In genomic region chr10:33273295-33274002, GRCh38 we compare ENCODE assay signal across 1 cellular context.
TF ChIP-seq lines count a peak whose summit lies in the region.

No MANE protein-coding gene starts in this region.

TF ChIP-seq in HepG2, 621 proteins besides CTCF, POLR2A, EP300 and RAD21 (continued from another document and continues in another):
- TF ChIP-seq ZNF687 (CRISPR knock-in tag; IDR thresholded peaks at IDR 0.05) = peak; percentile 62
- 0 out of 2 replicates have a peak, but pooled peaks have one; percentile 40 for TF ChIP-seq ZNF891 (CRISPR knock-in tag; IDR thresholded peaks at IDR 0.05)
- TF ChIP-seq ZNF607 (CRISPR knock-in tag; IDR thresholded peaks at IDR 0.05; ENCODE audit: borderline replicate concordance) = no peak
- no peak for TF ChIP-seq SMYD3 (CRISPR knock-in tag; IDR thresholded peaks at IDR 0.05)
- TF ChIP-seq ZNF616 (CRISPR knock-in tag; IDR thresholded peaks at IDR 0.05; ENCODE audit: low read depth) = no peak
- no peak for TF ChIP-seq ARID4A (CRISPR knock-in tag; IDR thresholded peaks at IDR 0.05; ENCODE audit: borderline replicate concordance)
- TF ChIP-seq JUND (CRISPR knock-in tag; IDR thresholded peaks at IDR 0.05) = no peak
- no peak for TF ChIP-seq XRCC5 (optimal IDR thresholded peaks at IDR 0.05; ENCODE audit: low read length)
- TF ChIP-seq ZNF138 (CRISPR knock-in tag; IDR thresholded peaks at IDR 0.05; ENCODE audit: low read depth) = no peak
- TF ChIP-seq HDAC2 (CRISPR knock-in tag; IDR thresholded peaks at IDR 0.05) = no peak
- no peak for TF ChIP-seq ZNF83 (CRISPR knock-in tag; IDR thresholded peaks at IDR 0.05; ENCODE audit: borderline replicate concordance)
- TF ChIP-seq AHDC1 (CRISPR knock-in tag; IDR thresholded peaks at IDR 0.05; ENCODE audit: borderline replicate concordance) = no peak
- 0 out of 2 replicates have a peak, but pooled peaks have one; percentile 37 for TF ChIP-seq MZF1 (CRISPR knock-in tag; IDR thresholded peaks at IDR 0.05; ENCODE audit: borderline replicate concordance)
- TF ChIP-seq LBX2 (CRISPR knock-in tag; IDR thresholded peaks at IDR 0.05; ENCODE audit: borderline replicate concordance) = no peak
- TF ChIP-seq CSRNP1 (CRISPR knock-in tag; IDR thresholded peaks at IDR 0.05) = no peak
- TF ChIP-seq PAF1 (CRISPR knock-in tag; IDR thresholded peaks at IDR 0.05) = no peak
- no peak for TF ChIP-seq ZNF234 (CRISPR knock-in tag; conservative IDR thresholded peaks at IDR 0.05)
- no peak for TF ChIP-seq ZC3H13 (CRISPR knock-in tag; IDR thresholded peaks at IDR 0.05)
- no peak for TF ChIP-seq DDIT3 (CRISPR knock-in tag; IDR thresholded peaks at IDR 0.05)
- no peak for TF ChIP-seq HNF1A (IDR thresholded peaks at IDR 0.05; ENCODE audit: low read depth)
- no peak for TF ChIP-seq HNF1A (CRISPR knock-in tag; IDR thresholded peaks at IDR 0.05; ENCODE audit: borderline replicate concordance)
- TF ChIP-seq SIN3B (IDR thresholded peaks at IDR 0.05; ENCODE audit: low read length) = no peak
- TF ChIP-seq ATF2 (CRISPR knock-in tag; IDR thresholded peaks at IDR 0.05) = no peak
- TF ChIP-seq PPARG (CRISPR knock-in tag; conservative IDR thresholded peaks at IDR 0.05) = no peak
- no peak for TF ChIP-seq HOXA5 (CRISPR knock-in tag; IDR thresholded peaks at IDR 0.05)
- TF ChIP-seq SNAPC5 (CRISPR knock-in tag; IDR thresholded peaks at IDR 0.05; ENCODE audit: borderline replicate concordance) = no peak
- no peak for TF ChIP-seq SIN3A (IDR thresholded peaks at IDR 0.05; ENCODE audit: borderline replicate concordance, low read depth, low read length)
- TF ChIP-seq ZNF589 (CRISPR knock-in tag; conservative IDR thresholded peaks at IDR 0.05) = no peak
- no peak for TF ChIP-seq POLR2AphosphoS5 (IDR thresholded peaks at IDR 0.05; ENCODE audit: low read depth, low read length)
